ENCODE assay signal across 1 cellular context in the genomic region with DNA sequence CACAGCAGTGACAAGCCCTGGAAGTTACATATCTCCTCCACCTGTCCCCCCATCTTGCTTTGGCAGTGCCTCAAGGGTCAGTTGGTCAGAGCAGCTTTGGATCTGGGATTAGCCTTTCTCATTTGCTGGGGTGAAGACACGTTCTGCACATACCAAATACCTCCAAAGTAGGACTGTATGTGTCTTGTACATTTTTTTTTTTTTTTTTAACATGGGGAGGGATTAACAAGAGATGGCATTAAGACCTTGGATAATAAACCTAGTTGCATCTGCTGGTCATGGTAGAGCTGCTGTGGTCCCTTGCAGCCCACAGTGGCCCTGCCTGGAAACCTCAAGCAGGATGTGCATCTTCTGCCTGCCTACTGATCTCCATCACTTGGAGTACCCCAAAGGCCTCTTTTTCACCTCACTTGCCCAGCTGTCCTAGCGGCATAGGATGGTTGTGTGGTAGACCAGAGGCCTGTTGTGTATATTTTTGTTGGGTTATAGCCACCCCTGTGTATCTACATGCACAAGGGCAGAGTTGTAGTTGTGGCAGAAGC.
TF ChIP-seq lines count a peak whose summit lies in the region.

No MANE protein-coding gene starts in this region.

TF ChIP-seq in IMR-90, 13 proteins besides CTCF, POLR2A, EP300 and RAD21:
- TF ChIP-seq MAFK (IDR thresholded peaks at IDR 0.05; ENCODE audit: low read depth, low read length) (no peak), SMC3 (IDR thresholded peaks at IDR 0.05; ENCODE audit: low read depth, low read length) (no peak), RCOR1 (IDR thresholded peaks at IDR 0.05; ENCODE audit: insufficient replicate concordance, low read length) (no peak), MXI1 (IDR thresholded peaks at IDR 0.05; ENCODE audit: borderline replicate concordance, low read depth, low read length) (no peak)
